Comparison of ENCODE assay signal across 11 cellular contexts in genomic region chr12:67910360-67911292, GRCh38.
DNase-seq lines count a peak whose midpoint lies in the region; ATAC-seq and TF ChIP-seq lines count a peak whose summit lies in the region.
"Had no signal": no experiment of that assay in that cellular context is flagged by ENCODE, and none has a peak within 500 bp of the region (broad histone marks: within the 10 kb centered on the region; RNA-seq: fewer than 3 reads in every experiment).

No MANE protein-coding gene starts in this region.

- H2BK5ac ChIP-seq in trophoblast cell (ENCODE audit: low read depth, low read length, poor library complexity) = no peak overlapping the region

- H4K20me1 ChIP-seq in PC-3 (ENCODE audit: low read length) = no peaks in the 10 kb centered on the region

- no peaks in the 10 kb centered on the region for H3F3A ChIP-seq in PC-3 (ENCODE audit: low read length, unreplicated experiment)

- no peak overlapping the region for H4K12ac ChIP-seq in trophoblast cell (ENCODE audit: low read depth, low read length)

- peak overlapping the region; percentile 8; the same call in 1 of the 2 replicates for H2AFZ ChIP-seq in PC-3 (ENCODE audit: low read length)
- no peak overlapping the region for H2AFZ ChIP-seq in trophoblast cell (ENCODE audit: insufficient read depth, low read length, poor library complexity)

- TF ChIP-seq CTCF in PC-3 (conservative IDR thresholded peaks at IDR 0.05; ENCODE audit: low read depth, low read length) = no peak
- TF ChIP-seq CTCF in uterus (IDR thresholded peaks at IDR 0.05) = no peak

- no peak overlapping the region for H3K4me3 ChIP-seq in PC-3 (ENCODE audit: low read length)
- no peak overlapping the region for H3K4me3 ChIP-seq in trophoblast cell (ENCODE audit: low read depth, low read length)
- no peak overlapping the region for H3K4me3 ChIP-seq in uterus
- H3K4me3 ChIP-seq: lower lobe of right lung had no signal

- H3K79me1 ChIP-seq in trophoblast cell (ENCODE audit: low read length) = no peaks in the 10 kb centered on the region

- H3K14ac ChIP-seq in trophoblast cell (ENCODE audit: low read length) = no peak overlapping the region

- no CpG with 5 or more reads among the region's 14 CpGs for WGBS in trophoblast cell (ENCODE audit: extremely low coverage, insufficient coverage, insufficient read length)

- no peak overlapping the region for H4K8ac ChIP-seq in trophoblast cell (ENCODE audit: low read depth, low read length)

- no peak overlapping the region for H2BK12ac ChIP-seq in trophoblast cell (ENCODE audit: low read length)

- no peak overlapping the region for H2BK120ac ChIP-seq in trophoblast cell (ENCODE audit: insufficient read depth, low read length, poor library complexity)

- no TSS peak for BruUV-seq in PC-3 (replicated peaks; lab: Mats Ljungman, UMichigan)

- intact Hi-C loops in PC-3 (cut with micrococcal nuclease) = loop anchor here (1.0 to 10.0 kb wide), 4 partner anchors 31 to 196 kb away; no protein-coding TSS in a partner anchor
- intact Hi-C loops in uterus (cut with DNase I; ENCODE audit: low total_unique reads) = no loop called here

- peaks cover 38% of the 10 kb centered on the region for H3K4me1 ChIP-seq in PC-3 (ENCODE audit: insufficient read depth, low read length)
- H3K4me1 ChIP-seq in trophoblast cell (ENCODE audit: control insufficient read depth in 1 of 2, insufficient read depth in 2 of 2, low read length in 2 of 2) = no peaks in the 10 kb centered on the region
- H3K4me1 ChIP-seq in uterus = no peaks in the 10 kb centered on the region
- H3K4me1 ChIP-seq: lower lobe of right lung had no signal

- peak overlapping the region; percentile 49 for H3K4me2 ChIP-seq in PC-3 (ENCODE audit: low read length)
- no peak overlapping the region for H3K4me2 ChIP-seq in trophoblast cell (ENCODE audit: low read length)

- no peak for TF ChIP-seq POLR2A in uterus (IDR thresholded peaks at IDR 0.05)

- peak overlapping the region; percentile 89 for H3K27ac ChIP-seq in PC-3 (ENCODE audit: low read length)
- no peak overlapping the region for H3K27ac ChIP-seq in trophoblast cell (ENCODE audit: low read depth, low read length)
- H3K27ac ChIP-seq in uterus = no peak overlapping the region
- H3K27ac ChIP-seq: lower lobe of right lung had no signal

- no peaks in the 10 kb centered on the region for H3K9me3 ChIP-seq in PC-3 (ENCODE audit: low read length)
- H3K9me3 ChIP-seq in trophoblast cell (ENCODE audit: insufficient read depth, low read depth, low read length) = no peaks in the 10 kb centered on the region
- H3K9me3 ChIP-seq in uterus = no peaks in the 10 kb centered on the region
- H3K9me3 ChIP-seq: lower lobe of right lung had no signal

- POLR2A ChIA-PET in PC-3 (lab: Charles Lee; ENCODE audit: unreplicated experiment) = interaction anchor here (0.6 to 0.7 kb wide), 2 partner anchors 144 to 318 kb away, joined by 3 to 16 read pairs; no protein-coding TSS in a partner anchor

- no peak overlapping the region for H4K91ac ChIP-seq in trophoblast cell (ENCODE audit: low read depth, low read length)

- H3K9me2 ChIP-seq in PC-3 (replicated peaks; ENCODE audit: low read length) = no peaks in the 10 kb centered on the region

- H3K4ac ChIP-seq in trophoblast cell (ENCODE audit: low read depth, low read length) = no peak overlapping the region

- peak; percentile 97 for DNase-seq in EL
- DNase-seq in PC-3 = peak; percentile 97
- DNase-seq in fibroblast of gingiva (ENCODE audit: low read depth) = peak; percentile 93
- peak; percentile 32 to 86 for DNase-seq in trophoblast cell
- DNase-seq in activated T-cell treated with anti-CD3 and anti-CD28 coated beads, Interleukin-2, amount 50 U/mL, for 1 hour = no peak
- DNase-seq in uterus = no peak
- DNase-seq: effector CD4-positive, alpha-beta T cell; lower lobe of right lung had no signal

- no peak overlapping the region for H2AK5ac ChIP-seq in trophoblast cell (ENCODE audit: low read length)

- H3K36me3 ChIP-seq in PC-3 (ENCODE audit: low read depth, low read length) (no peaks in the 10 kb centered on the region), trophoblast cell (ENCODE audit: control insufficient read depth in 1 of 2, insufficient read depth in 2 of 2, low read length in 2 of 2) (no peaks in the 10 kb centered on the region), uterus (no peaks in the 10 kb centered on the region)
- H3K36me3 ChIP-seq: lower lobe of right lung had no signal

- H3K18ac ChIP-seq in trophoblast cell (ENCODE audit: low read length) = no peak overlapping the region

- no peaks in the 10 kb centered on the region for H3K27me3 ChIP-seq in PC-3 (ENCODE audit: low read length)
- H3K27me3 ChIP-seq in trophoblast cell (ENCODE audit: insufficient read depth, low read length) = no peaks in the 10 kb centered on the region
- H3K27me3 ChIP-seq in uterus = no peaks in the 10 kb centered on the region

- ATAC-seq in PC-3 = peak; percentile 81
- no peak for ATAC-seq in HG02870 (IDR thresholded peaks at IDR 0.05; ENCODE audit: unreplicated experiment)
- no peak for ATAC-seq in GM18511 (IDR thresholded peaks at IDR 0.05; ENCODE audit: unreplicated experiment)
- ATAC-seq: stimulated activated effector memory CD8-positive, alpha-beta T cell treated with anti-CD3 and anti-CD28 coated beads, Interleukin-12 subunit alpha, Interleukin-12 subunit beta, amount 100 ng/mL, for 72 hours had no signal

- no peak overlapping the region for H3K23ac ChIP-seq in trophoblast cell (ENCODE audit: low read length)

- CTCF ChIA-PET in PC-3 (lab: Charles Lee) = interaction anchor here (0.6 kb wide), 1 partner anchor 32 kb away, joined by 3 read pairs; no protein-coding TSS in a partner anchor

- H3K79me2 ChIP-seq in PC-3 (ENCODE audit: low read length) = no peaks in the 10 kb centered on the region
- no peaks in the 10 kb centered on the region for H3K79me2 ChIP-seq in trophoblast cell (ENCODE audit: control insufficient read depth, insufficient read depth, low read length, poor library complexity)

- H3K9ac ChIP-seq in PC-3 (ENCODE audit: low read length) (peak overlapping the region; percentile 41; the same call in 1 of the 2 replicates), trophoblast cell (ENCODE audit: low read length) (no peak overlapping the region)

Comparison
In these comparisons a context has a peak if more than half of its experiments do, and no peak if none do; other contexts are left out.
1. DNase-seq: peak in EL (single experiment), PC-3 (single experiment), fibroblast of gingiva (single experiment) and trophoblast cell (2 of 2); none in activated T-cell treated with anti-CD3 and anti-CD28 coated beads, Interleukin-2, amount 50 U/mL, for 1 hour (single experiment) and uterus (0 of 2).